ENCODE assay signal across 11 cellular contexts in the genomic region with DNA sequence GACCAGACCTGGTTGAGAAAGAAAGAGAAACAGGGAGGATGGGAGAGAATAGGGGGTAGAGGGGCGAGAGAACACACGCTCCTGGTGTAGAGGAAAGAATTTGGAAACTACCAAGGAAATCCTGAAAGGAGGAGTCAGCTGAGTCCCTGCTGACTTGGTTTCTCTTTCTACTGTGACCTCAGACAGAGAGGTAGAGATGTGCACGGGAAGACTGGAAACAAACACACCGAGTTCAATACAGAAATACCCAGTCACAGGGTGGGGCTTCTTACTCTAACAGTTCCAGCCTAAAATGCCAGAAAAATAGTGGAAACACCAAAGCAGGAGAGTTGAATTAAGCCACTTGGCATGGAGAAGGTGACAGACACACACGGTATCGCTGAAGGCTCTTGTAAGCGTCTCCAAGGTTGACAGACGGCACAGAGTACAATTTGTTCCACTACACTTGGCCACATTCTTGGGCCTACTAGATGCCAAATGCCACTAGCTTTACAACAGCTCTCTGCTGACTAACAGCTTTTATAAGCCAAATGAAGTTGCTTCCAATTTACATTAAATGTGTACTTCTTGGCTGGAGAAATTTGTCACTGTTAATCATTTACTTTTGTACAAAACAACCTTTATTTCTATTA. TPM values are rescaled to one million over a fixed set of nuclear protein-coding genes. Genes with fewer than 3 reads are reported as not detected.
A peak's percentile ranks its signal among the peaks of the same experiment; 100 is the strongest.
DNase-seq lines count a peak whose midpoint lies in the region; ATAC-seq and TF ChIP-seq lines count a peak whose summit lies in the region.
"Had no signal": no experiment of that assay in that cellular context is flagged by ENCODE, and none has a peak within 500 bp of the region (broad histone marks: within the 10 kb centered on the region; RNA-seq: fewer than 3 reads in every experiment).

No MANE protein-coding gene starts in this region.

- DNase-seq in AG04450 (ENCODE audit: low read depth, low spot score) (no peak), SJCRH30 (no peak), fibroblast of lung (ENCODE audit: low read depth in 2 of 2) (peak; percentile 66 to 75)
- no peak for DNase-seq in activated T-cell treated with anti-CD3 and anti-CD28 coated beads, Interleukin-2, amount 50 U/mL, for 4 hours
- no peak for DNase-seq in stimulated activated naive B cell treated with anti-CD40 and anti-IgM and Interleukin-4, amounts not matched to agents 10 μg/mL and 1 μg/mL and 100 μg/mL, for 72 hours
- DNase-seq: CD8-positive, alpha-beta memory T cell; NCI-H2107 had no signal

- no peaks in the 10 kb centered on the region for H3K27me3 Mint-ChIP-seq in activated T-cell treated with anti-CD3 and anti-CD28 coated beads, Interleukin-2, amount 50 U/mL, for 4 hours (ENCODE audit: low read depth)
- H3K27me3 Mint-ChIP-seq in stimulated activated naive B cell treated with anti-CD40 and anti-IgM and Interleukin-4, amounts not matched to agents 10 μg/mL and 1 μg/mL and 100 μg/mL, for 72 hours = no peaks in the 10 kb centered on the region

- H3K27ac Mint-ChIP-seq in stimulated activated naive B cell treated with anti-CD40 and anti-IgM and Interleukin-4, amounts not matched to agents 10 μg/mL and 1 μg/mL and 100 μg/mL, for 72 hours = no peak overlapping the region

- peaks cover 6% of the 10 kb centered on the region for H4K20me1 ChIP-seq in fibroblast of lung (ENCODE audit: control insufficient read depth, extremely low read depth, insufficient read depth, low read length)

- peaks cover 7% of the 10 kb centered on the region for H3K4me1 Mint-ChIP-seq in activated T-cell treated with anti-CD3 and anti-CD28 coated beads, Interleukin-2, amount 50 U/mL, for 4 hours (ENCODE audit: low read depth)
- H3K4me1 Mint-ChIP-seq in stimulated activated naive B cell treated with anti-CD40 and anti-IgM and Interleukin-4, amounts not matched to agents 10 μg/mL and 1 μg/mL and 100 μg/mL, for 72 hours = peaks cover 12 to 21% of the 10 kb centered on the region in 2 donors

- H3K4me2 ChIP-seq in fibroblast of lung (ENCODE audit: extremely low read depth, insufficient read depth, low read length) = peak overlapping the region; percentile 90

- CTCF ChIA-PET in AG04450 (lab: Charles Lee) = interaction anchor here (0.6 to 1.0 kb wide), 3 partner anchors 12 to 444 kb away, joined by 3 read pairs; no protein-coding TSS in a partner anchor

- ATAC-seq in activated T-cell treated with anti-CD3 and anti-CD28 coated beads, Interleukin-2, amount 50 U/mL, for 4 hours = no peak
- no peak for ATAC-seq in stimulated activated naive B cell treated with anti-CD40 and anti-IgM and Interleukin-4, amounts not matched to agents 10 μg/mL and 1 μg/mL and 100 μg/mL, for 72 hours (replicated peaks)
- ATAC-seq in HG03520 (IDR thresholded peaks at IDR 0.05; ENCODE audit: unreplicated experiment) (no peak), HG02588 (IDR thresholded peaks at IDR 0.05; ENCODE audit: unreplicated experiment) (no peak)
- ATAC-seq: left colon had no signal

- H3K36me3 Mint-ChIP-seq in activated T-cell treated with anti-CD3 and anti-CD28 coated beads, Interleukin-2, amount 50 U/mL, for 4 hours (ENCODE audit: insufficient read depth) = no peaks in the 10 kb centered on the region
- H3K36me3 Mint-ChIP-seq in stimulated activated naive B cell treated with anti-CD40 and anti-IgM and Interleukin-4, amounts not matched to agents 10 μg/mL and 1 μg/mL and 100 μg/mL, for 72 hours = no peaks in the 10 kb centered on the region

- no peak overlapping the region for H3K4me3 Mint-ChIP-seq in activated T-cell treated with anti-CD3 and anti-CD28 coated beads, Interleukin-2, amount 50 U/mL, for 4 hours
- no peak overlapping the region for H3K4me3 Mint-ChIP-seq in stimulated activated naive B cell treated with anti-CD40 and anti-IgM and Interleukin-4, amounts not matched to agents 10 μg/mL and 1 μg/mL and 100 μg/mL, for 72 hours
- H3K4me3 Mint-ChIP-seq: CD8-positive, alpha-beta memory T cell had no signal

- H3K4me1 ChIP-seq in SJCRH30 = peaks cover 11% of the 10 kb centered on the region
- H3K4me1 ChIP-seq in fibroblast of lung (ENCODE audit: control insufficient read depth, extremely low read depth, insufficient read depth, low read length) = peaks cover 14% of the 10 kb centered on the region
- H3K4me1 ChIP-seq in neutrophil (ENCODE audit: control insufficient read depth in 1 of 2, insufficient read depth in 1 of 2, low read depth in 1 of 2, low read length in 1 of 2) = peaks cover 47 to 61% of the 10 kb centered on the region in 2 experiments

- H3K27ac ChIP-seq in AG04450 (ENCODE audit: low read depth, low read length) (peak overlapping the region; percentile 41), SJCRH30 (peak overlapping the region; percentile 24), fibroblast of lung (ENCODE audit: insufficient read depth, low read length) (peak overlapping the region; percentile 57), neutrophil (peak overlapping the region; percentile 60)

- H3K36me3 ChIP-seq in SJCRH30 (peaks cover 7% of the 10 kb centered on the region), fibroblast of lung (ENCODE audit: control insufficient read depth, insufficient read depth, low read length) (peaks cover 6% of the 10 kb centered on the region), neutrophil (peaks cover 3% of the 10 kb centered on the region)

- POLR2A ChIA-PET in AG04450 (lab: Yijun Ruan, JAX) = no interaction called here

- H3K79me2 ChIP-seq in fibroblast of lung (ENCODE audit: control insufficient read depth, insufficient read depth, low read length) = peaks cover 95% of the 10 kb centered on the region

- H3K9me3 ChIP-seq in AG04450 (ENCODE audit: control insufficient read depth, insufficient read depth, low read length) (no peaks in the 10 kb centered on the region; the same call in 1 of the 2 replicates), SJCRH30 (replicated peaks) (peaks cover 3% of the 10 kb centered on the region; the same call in 1 of the 2 replicates), fibroblast of lung (ENCODE audit: control insufficient read depth, insufficient read depth, low read depth, low read length) (no peaks in the 10 kb centered on the region), neutrophil (no peaks in the 10 kb centered on the region)

- no peaks in the 10 kb centered on the region for H3K9me3 Mint-ChIP-seq in activated T-cell treated with anti-CD3 and anti-CD28 coated beads, Interleukin-2, amount 50 U/mL, for 4 hours
- no peaks in the 10 kb centered on the region for H3K9me3 Mint-ChIP-seq in stimulated activated naive B cell treated with anti-CD40 and anti-IgM and Interleukin-4, amounts not matched to agents 10 μg/mL and 1 μg/mL and 100 μg/mL, for 72 hours

- H3K27me3 ChIP-seq in AG04450 (ENCODE audit: control insufficient read depth, insufficient read depth, low read length) (no peaks in the 10 kb centered on the region), SJCRH30 (no peaks in the 10 kb centered on the region), fibroblast of lung (ENCODE audit: control insufficient read depth, insufficient read depth, low read length) (no peaks in the 10 kb centered on the region), neutrophil (no peaks in the 10 kb centered on the region)

- H2AFZ ChIP-seq in fibroblast of lung (ENCODE audit: low read length) = no peak overlapping the region

- H3K9ac ChIP-seq in fibroblast of lung (ENCODE audit: insufficient read depth, low read length) = no peak overlapping the region

- TF ChIP-seq CTCF in AG04450 (IDR thresholded peaks at IDR 0.05; ENCODE audit: low read depth, low read length) = no peak
- TF ChIP-seq CTCF in fibroblast of lung (conservative IDR thresholded peaks at IDR 0.05 in 1 of 2, IDR thresholded peaks at IDR 0.05 in 1 of 2; ENCODE audit: low read depth in 1 of 2, low read length in 2 of 2) = no peak
- TF ChIP-seq CTCF in neutrophil (IDR thresholded peaks at IDR 0.05) = no peak

- no peak overlapping the region for H3K4me3 ChIP-seq in AG04450 (ENCODE audit: low read depth, low read length)
- H3K4me3 ChIP-seq in SJCRH30 = no peak overlapping the region
- peak overlapping the region in 2 of 4 experiments; percentile 5 to 18 for H3K4me3 ChIP-seq in fibroblast of lung (replicated peaks in 1 of 4; ENCODE audit: control extremely low read depth in 1 of 4, insufficient read depth in 1 of 4, low read depth in 3 of 4, low read length in 4 of 4)
- no peak overlapping the region for H3K4me3 ChIP-seq in neutrophil (ENCODE audit: low read depth in 1 of 2, low read length in 1 of 2)

RNA-seq across cellular contexts. Expression of a gene that starts 28.0 kb away (rescaled TPM):
- polyA plus RNA-seq in AG04450 (2011; rRNA removed) = 19.3 and 21.7 TPM in 2 replicates
- 31.4 and 33.0 TPM in 2 replicates for polyA minus RNA-seq in AG04450 (2011; rRNA and poly(A)+ RNA removed)
- total RNA-seq in SJCRH30 (2014; rRNA removed; shearing (Covaris generic)) = 14.9 and 16.9 TPM in 2 replicates
- 11.0 and 16.2 TPM in 2 replicates for total RNA-seq in fibroblast of lung
- polyA plus RNA-seq in fibroblast of lung = 17.6 and 32.0 TPM in 2 replicates
- 14.8 and 30.1 TPM in 2 replicates for polyA plus RNA-seq in fibroblast of lung (2012)
- 22.5 and 36.8 TPM in 2 replicates for polyA minus RNA-seq in fibroblast of lung (ENCODE audit: low replicate concordance)
- total RNA-seq in activated T-cell treated with anti-CD3 and anti-CD28 coated beads, Interleukin-2, amount 50 U/mL, for 4 hours = 1 to 10 TPM in 2 of 3 donors, under 1 TPM in 1; 0.71 to 1.3 (median 1.2) TPM

Comparison
In these comparisons a context has a peak if more than half of its experiments do, and no peak if none do; other contexts are left out.
1. DNase-seq: peak in fibroblast of lung (2 of 2); none in AG04450 (single experiment), SJCRH30 (0 of 2), activated T-cell treated with anti-CD3 and anti-CD28 coated beads, Interleukin-2, amount 50 U/mL, for 4 hours (single experiment) and stimulated activated naive B cell treated with anti-CD40 and anti-IgM and Interleukin-4, amounts not matched to agents 10 μg/mL and 1 μg/mL and 100 μg/mL, for 72 hours (single experiment).
2. Peak in every context shown above with its lines, with median percentiles within 50 percentile points of each other: H3K27ac ChIP-seq.